26 cellular contexts compared by ENCODE assay signal in genomic region chrX:130691576-130691975, GRCh38.
"Had no signal": no experiment of that assay in that cellular context is flagged by ENCODE, and none has a peak within 500 bp of the region (broad histone marks: within the 10 kb centered on the region; RNA-seq: fewer than 3 reads in every experiment).

No MANE protein-coding gene starts in this region.

- H3K27me3 ChIP-seq: ascending aorta, body of pancreas, SJSA1 had no signal

- H3K4me3 Mint-ChIP-seq: activated CD8-positive, alpha-beta T cell treated with anti-CD3 and anti-CD28 coated beads, Interleukin-2, amount 10 ng/mL, durations not matched to agents 7 days and 5 days; activated naive CD4-positive, alpha-beta T cell treated with anti-CD3 and anti-CD28 coated beads, Interleukin-2, amount 50 U/mL, for 24 hours; activated naive CD8-positive, alpha-beta T cell treated with anti-CD3 and anti-CD28 coated beads, Interleukin-2, amount 50 U/mL, for 24 hours; T-helper 1 cell treated with Interleukin-12 subunit alpha and Interleukin-12 subunit beta and Interleukin-4 antibody, amounts not matched to agents 30 μg/mL and 1 μg/mL, for 36 hours; WTC11 had no signal

- H3K4me1 Mint-ChIP-seq: activated naive CD4-positive, alpha-beta T cell treated with anti-CD3 and anti-CD28 coated beads, Interleukin-2, amount 50 U/mL, for 24 hours; activated naive CD8-positive, alpha-beta T cell treated with anti-CD3 and anti-CD28 coated beads, Interleukin-2, amount 50 U/mL, for 24 hours had no signal

- H3K4me3 ChIP-seq: ascending aorta, body of pancreas, K562, SJSA1 had no signal

- H3K36me3 ChIP-seq: ascending aorta, SJSA1 had no signal

- H3K4me1 ChIP-seq: ascending aorta, body of pancreas, SJSA1 had no signal

- H3K27me3 Mint-ChIP-seq: activated naive CD4-positive, alpha-beta T cell treated with anti-CD3 and anti-CD28 coated beads, Interleukin-2, amount 50 U/mL, for 24 hours; activated naive CD8-positive, alpha-beta T cell treated with anti-CD3 and anti-CD28 coated beads, Interleukin-2, amount 50 U/mL, for 24 hours had no signal

- H3K9me3 ChIP-seq: ascending aorta, body of pancreas, SJSA1 had no signal

- H3K27ac Mint-ChIP-seq: activated CD8-positive, alpha-beta T cell treated with anti-CD3 and anti-CD28 coated beads, Interleukin-2, amount 10 ng/mL, durations not matched to agents 7 days and 5 days; activated naive CD4-positive, alpha-beta T cell treated with anti-CD3 and anti-CD28 coated beads, Interleukin-2, amount 50 U/mL, for 24 hours; activated naive CD8-positive, alpha-beta T cell treated with anti-CD3 and anti-CD28 coated beads, Interleukin-2, amount 50 U/mL, for 24 hours; T-helper 1 cell treated with Interleukin-12 subunit alpha and Interleukin-12 subunit beta and Interleukin-4 antibody, amounts not matched to agents 30 μg/mL and 1 μg/mL, for 36 hours; WTC11 had no signal

- H3K9me3 Mint-ChIP-seq: activated naive CD4-positive, alpha-beta T cell treated with anti-CD3 and anti-CD28 coated beads, Interleukin-2, amount 50 U/mL, for 24 hours; activated naive CD8-positive, alpha-beta T cell treated with anti-CD3 and anti-CD28 coated beads, Interleukin-2, amount 50 U/mL, for 24 hours; T-helper 1 cell treated with Interleukin-12 subunit alpha and Interleukin-12 subunit beta and Interleukin-4 antibody, amounts not matched to agents 30 μg/mL and 1 μg/mL, for 36 hours; WTC11 had no signal

- H3K27ac ChIP-seq: ascending aorta, body of pancreas, SJSA1 had no signal

- H3K36me3 Mint-ChIP-seq: WTC11 had no signal

- DNase-seq: activated CD4-positive, alpha-beta T cell treated with anti-CD3 and anti-CD28 coated beads for 48 hours; activated CD4-positive, alpha-beta T cell treated with anti-CD3 and anti-CD28 coated beads, Interleukin-2, amount 50 U/mL, for 4 hours; activated CD4-positive, CD25-positive, alpha-beta regulatory T cell treated with anti-CD3 and anti-CD28 coated beads, Interleukin-2, amount 50 U/mL, for 72 hours; activated CD8-positive, alpha-beta memory T cell treated with anti-CD3 and anti-CD28 coated beads, Interleukin-2, amount 50 U/mL, for 48 hours; activated CD8-positive, alpha-beta T cell treated with anti-CD3 and anti-CD28 coated beads, Interleukin-2, amount 10 ng/mL, durations not matched to agents 7 days and 5 days; activated naive CD4-positive, alpha-beta T cell; activated naive CD8-positive, alpha-beta T cell treated with anti-CD3 and anti-CD28 coated beads, Interleukin-2, amount 50 U/mL, for 24 hours; activated T-cell treated with anti-CD3 and anti-CD28 coated beads, Interleukin-2, amount 50 U/mL, for 1 hour; amniotic stem cell; body of pancreas; central memory CD4-positive, alpha-beta T cell; Karpas-422; NCI-H1105 treated with DMSO at 0.1 percent for 48 hours; NCI-H1436 treated with DMSO at 0.1 percent for 48 hours; NCI-H187; NCI-H2081; NCI-H2171 treated with DMSO at 0.1 percent for 48 hours; NCI-H345; NCI-H524; SHP77 had no signal
